In genomic region chr15:82040862-82041261, GRCh38 we compare ENCODE assay signal across 1 cellular context.
TF ChIP-seq lines count a peak whose summit lies in the region.

No MANE protein-coding gene starts in this region.

TF ChIP-seq in GM23338, 12 proteins besides CTCF, POLR2A, EP300 and RAD21 (continued from another document):
- TF ChIP-seq ZNF462 (CRISPR knock-in tag; IDR thresholded peaks at IDR 0.05) = no peak
